ENCODE assay signal across 1 cellular context in genomic region chr20:46683620-46683938, GRCh38.
TF ChIP-seq lines count a peak whose summit lies in the region.

No MANE protein-coding gene starts in this region.

TF ChIP-seq in endothelial cell of umbilical vein, 7 proteins besides CTCF, POLR2A, EP300 and RAD21:
- TF ChIP-seq FOS (IDR thresholded peaks at IDR 0.05; ENCODE audit: borderline replicate concordance, insufficient read depth, low read length) (no peak), MAX (IDR thresholded peaks at IDR 0.05; ENCODE audit: insufficient read depth, insufficient read length) (no peak), EZH2 (IDR thresholded peaks at IDR 0.05; ENCODE audit: borderline replicate concordance, low read depth, low read length, severe bottlenecking) (no peak), POLR2AphosphoS5 (IDR thresholded peaks at IDR 0.05; ENCODE audit: insufficient read depth, low read depth, low read length) (no peak), MYC (IDR thresholded peaks at IDR 0.05; ENCODE audit: low read depth, low read length) (no peak), GATA2 (IDR thresholded peaks at IDR 0.05; ENCODE audit: insufficient read depth, insufficient read length, low read depth, low read length) (no peak), JUN (IDR thresholded peaks at IDR 0.05; ENCODE audit: borderline replicate concordance, insufficient read depth, insufficient read length, low read depth) (no peak)
